21 cellular contexts compared by ENCODE assay signal in the genomic region with DNA sequence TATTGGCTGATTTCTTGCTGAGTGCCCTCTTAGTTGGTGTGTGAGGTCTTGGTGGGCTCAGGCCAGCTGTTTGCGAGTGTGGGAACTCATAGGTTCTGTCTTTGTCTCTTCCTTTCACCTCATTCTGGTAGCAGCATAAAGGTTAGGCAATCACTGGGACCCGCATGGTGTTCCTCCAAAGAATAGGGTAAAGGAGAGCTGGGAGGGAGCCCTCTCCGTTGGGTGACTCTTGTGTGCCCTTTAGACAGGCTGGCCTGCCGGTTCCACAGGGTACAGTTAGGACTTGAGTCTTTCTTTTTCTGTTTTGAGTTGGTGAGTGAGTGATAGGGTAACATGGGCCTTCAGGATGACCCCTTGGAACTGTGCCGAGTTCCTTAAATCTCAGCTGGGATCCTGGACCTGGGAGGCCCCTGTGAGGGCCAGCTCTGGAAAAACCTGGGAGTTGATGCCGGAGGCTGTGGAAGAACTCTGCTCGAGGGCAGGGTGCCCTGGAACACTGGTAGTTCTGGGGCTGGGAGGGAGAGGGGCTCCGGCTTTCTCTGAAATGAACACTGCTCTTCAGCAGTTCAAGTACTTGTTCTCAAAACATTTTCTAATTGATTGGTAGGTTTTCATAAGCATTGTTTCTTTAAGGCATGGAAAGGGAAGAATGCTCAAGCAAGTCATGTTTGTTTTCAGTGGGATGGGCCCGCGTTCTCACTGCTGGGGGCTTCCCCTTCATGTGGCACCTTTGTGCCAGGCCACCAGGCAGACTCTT. TPM values are rescaled to one million over a fixed set of nuclear protein-coding genes. Genes with fewer than 3 reads are reported as not detected.
DNase-seq lines count a peak whose midpoint lies in the region; ATAC-seq and TF ChIP-seq lines count a peak whose summit lies in the region.
"Had no signal": no experiment of that assay in that cellular context is flagged by ENCODE, and none has a peak within 500 bp of the region (broad histone marks: within the 10 kb centered on the region; RNA-seq: fewer than 3 reads in every experiment).

No MANE protein-coding gene starts in this region.

- no peak for ATAC-seq in foreskin keratinocyte
- ATAC-seq: pancreas; Right ventricle myocardium inferior; stimulated activated naive B cell treated with anti-CD40 and anti-IgM and Interleukin-4, amounts not matched to agents 10 μg/mL and 1 μg/mL and 100 μg/mL, for 72 hours had no signal

- POLR2A ChIA-PET in HEK293 (lab: Yijun Ruan, JAX): no interaction called here

- 44% methylated on average over 10 of the region's 10 CpGs for WGBS in mammary epithelial cell (ENCODE audit: low coverage, missing lambda C conversion rate)

- in situ Hi-C loops in mammary epithelial cell (cut with MboI; ENCODE audit: low sequenced_read_pairs in 2 of 2): no loop called here

- H3K36me3 Mint-ChIP-seq in nephron (ENCODE audit: low read depth) (peaks cover 55% of the 10 kb centered on the region), type B pancreatic cell (peaks cover 7% of the 10 kb centered on the region)

- dilution Hi-C loops in mammary epithelial cell (cut with HindIII; ENCODE audit: low sequenced_read_pairs): no loop called here

- no peak for TF ChIP-seq CTCF in HEK293 (tag by site-specific recombination; IDR thresholded peaks at IDR 0.05)
- TF ChIP-seq CTCF in mammary epithelial cell (conservative IDR thresholded peaks at IDR 0.05 in 1 of 2, IDR thresholded peaks at IDR 0.05 in 1 of 2; ENCODE audit: extremely low read depth in 1 of 2, insufficient read depth in 1 of 2, low read depth in 1 of 2, low read length in 2 of 2): no peak
- no peak for TF ChIP-seq CTCF in nephron (IDR thresholded peaks at IDR 0.05; ENCODE audit: unreplicated experiment in 3 of 3)
- no peak for TF ChIP-seq CTCF in type B pancreatic cell (conservative IDR thresholded peaks at IDR 0.05)
- no peak for TF ChIP-seq CTCF in foreskin keratinocyte (conservative IDR thresholded peaks at IDR 0.05)

- peak overlapping the region in 2 of 3 experiments; percentile 52 to 62 for H3K27ac Mint-ChIP-seq in nephron
- H3K27ac Mint-ChIP-seq in type B pancreatic cell: no peak overlapping the region
- H3K27ac Mint-ChIP-seq: activated CD4-positive, alpha-beta T cell treated with anti-CD3 and anti-CD28 coated beads, Interleukin-2, amount 10 ng/mL, durations not matched to agents 7 days and 5 days; stimulated activated naive B cell treated with anti-CD40 and anti-IgM and Interleukin-4, amounts not matched to agents 10 μg/mL and 1 μg/mL and 100 μg/mL, for 72 hours had no signal

- H3K27ac ChIP-seq in HEK293 (ENCODE audit: extremely low read depth, low read depth, low read length) (no peak overlapping the region), mammary epithelial cell (ENCODE audit: insufficient read depth, low read depth, low read length) (no peak overlapping the region), foreskin keratinocyte (no peak overlapping the region)
- H3K27ac ChIP-seq: pancreas, tibial nerve had no signal

- no peaks in the 10 kb centered on the region for H3K9me3 ChIP-seq in HEK293 (ENCODE audit: control insufficient read depth, insufficient read depth, low read depth, low read length)
- H3K9me3 ChIP-seq in mammary epithelial cell (replicated peaks; ENCODE audit: insufficient read depth, low read length): no peaks in the 10 kb centered on the region
- H3K9me3 ChIP-seq in MG63: no peaks in the 10 kb centered on the region
- H3K9me3 ChIP-seq: pancreas, tibial nerve had no signal

- DNase-seq in mammary epithelial cell (no peak), type B pancreatic cell (ENCODE audit: extremely low spot score, unreplicated experiment) (no peak), activated T-cell treated with anti-CD3 and anti-CD28 coated beads for 4 hours (no peak), foreskin keratinocyte (no peak), MG63 (no peak)
- DNase-seq: activated CD4-positive, alpha-beta T cell treated with anti-CD3 and anti-CD28 coated beads, Interleukin-2, amount 10 ng/mL, durations not matched to agents 7 days and 5 days; amniotic stem cell; Calu3; caudate nucleus; foreskin melanocyte; hippocampal formation; NCI-H1417 treated with DMSO at 0.1 percent for 48 hours; NCI-H526; pancreas; stimulated activated naive B cell treated with anti-CD40 and anti-IgM and Interleukin-4, amounts not matched to agents 10 μg/mL and 1 μg/mL and 100 μg/mL, for 72 hours; SW 1271 had no signal

- H3K4me1 Mint-ChIP-seq in nephron (peaks cover 21% of the 10 kb centered on the region), type B pancreatic cell (ENCODE audit: unreplicated experiment) (peaks cover under 1% of the 10 kb centered on the region)

- H3K36me3 ChIP-seq in HEK293 (ENCODE audit: control insufficient read depth in 2 of 2, insufficient read depth in 1 of 2, low read length in 2 of 2) (peaks cover 25 to 80% of the 10 kb centered on the region in 2 experiments; a peak in 2 of 3 replicates), mammary epithelial cell (ENCODE audit: insufficient read depth, low read length) (peaks cover 15% of the 10 kb centered on the region), MG63 (peaks cover 79% of the 10 kb centered on the region)

- BruUV-seq in mammary epithelial cell (replicated peaks; lab: Mats Ljungman, UMichigan): TSS peak; percentile 22

- H3K4me3 ChIP-seq in HEK293 (ENCODE audit: low read depth, low read length): no peak overlapping the region
- H3K4me3 ChIP-seq in mammary epithelial cell (replicated peaks in 1 of 3; ENCODE audit: insufficient read depth in 1 of 3, low read depth in 2 of 3, low read length in 3 of 3): no peak overlapping the region
- H3K4me3 ChIP-seq in MG63: no peak overlapping the region
- H3K4me3 ChIP-seq: lung, pancreas, tibial nerve had no signal

- intact Hi-C loops in mammary epithelial cell (cut with micrococcal nuclease): no loop called here

- H3K4me2 ChIP-seq in mammary epithelial cell (ENCODE audit: insufficient read depth, low read depth, low read length): no peak overlapping the region

- H3K9ac ChIP-seq in mammary epithelial cell (ENCODE audit: insufficient read depth, low read length): no peak overlapping the region

- H3K9me3 Mint-ChIP-seq in nephron (no peaks in the 10 kb centered on the region), type B pancreatic cell (no peaks in the 10 kb centered on the region)
- H3K9me3 Mint-ChIP-seq: activated CD4-positive, alpha-beta T cell treated with anti-CD3 and anti-CD28 coated beads, Interleukin-2, amount 10 ng/mL, durations not matched to agents 7 days and 5 days; stimulated activated naive B cell treated with anti-CD40 and anti-IgM and Interleukin-4, amounts not matched to agents 10 μg/mL and 1 μg/mL and 100 μg/mL, for 72 hours had no signal

- H3K79me2 ChIP-seq in mammary epithelial cell (ENCODE audit: insufficient read depth, low read length): peaks cover 70% of the 10 kb centered on the region

- H4K20me1 ChIP-seq in mammary epithelial cell (ENCODE audit: insufficient read depth, low read length): no peaks in the 10 kb centered on the region

- no peaks in the 10 kb centered on the region for H3K27me3 Mint-ChIP-seq in nephron (ENCODE audit: low read depth)
- H3K27me3 Mint-ChIP-seq in type B pancreatic cell: no peaks in the 10 kb centered on the region
- H3K27me3 Mint-ChIP-seq: activated CD4-positive, alpha-beta T cell treated with anti-CD3 and anti-CD28 coated beads, Interleukin-2, amount 10 ng/mL, durations not matched to agents 7 days and 5 days; stimulated activated naive B cell treated with anti-CD40 and anti-IgM and Interleukin-4, amounts not matched to agents 10 μg/mL and 1 μg/mL and 100 μg/mL, for 72 hours had no signal

- H2AFZ ChIP-seq in mammary epithelial cell (ENCODE audit: low read depth, low read length): no peak overlapping the region

- H3K4me1 ChIP-seq in HEK293 (ENCODE audit: control insufficient read depth, insufficient read depth, low read length): no peaks in the 10 kb centered on the region
- peaks cover 7% of the 10 kb centered on the region for H3K4me1 ChIP-seq in mammary epithelial cell (ENCODE audit: insufficient read depth, low read length)
- H3K4me1 ChIP-seq in foreskin keratinocyte: peaks cover 7% of the 10 kb centered on the region

- H3K27me3 ChIP-seq in mammary epithelial cell (ENCODE audit: insufficient read depth, low read length) (no peaks in the 10 kb centered on the region), foreskin keratinocyte (no peaks in the 10 kb centered on the region), MG63 (no peaks in the 10 kb centered on the region)
- H3K27me3 ChIP-seq: pancreas, tibial nerve had no signal

- CTCF ChIA-PET in HEK293 (lab: Yijun Ruan, JAX) (interaction anchor here (0.7 to 1.9 kb wide), 3 partner anchors 12 to 68 kb away, joined by 3 to 8 read pairs (median 6); a partner anchor contains a TSS), mammary epithelial cell (lab: Charles Lee; ENCODE audit: low non-redundant PET) (no interaction called here)

- H3K4me3 Mint-ChIP-seq in nephron (peak overlapping the region; percentile 40 to 63 (median 44)), type B pancreatic cell (peak overlapping the region; percentile 51)
- H3K4me3 Mint-ChIP-seq: activated CD4-positive, alpha-beta T cell treated with anti-CD3 and anti-CD28 coated beads, Interleukin-2, amount 10 ng/mL, durations not matched to agents 7 days and 5 days; stimulated activated naive B cell treated with anti-CD40 and anti-IgM and Interleukin-4, amounts not matched to agents 10 μg/mL and 1 μg/mL and 100 μg/mL, for 72 hours had no signal

RNA-seq across cellular contexts. Expression of a gene that starts 2.1 kb away (rescaled TPM):
- total RNA-seq in mammary epithelial cell: 10 to 100 TPM in 1 of 2 donors, 1 to 10 TPM in 1; 7.2 to 11.4 TPM
- polyA plus RNA-seq in mammary epithelial cell: 5.4 TPM
- polyA minus RNA-seq in mammary epithelial cell: not detected
- 18.4 and 21.6 TPM in 2 replicates for total RNA-seq in type B pancreatic cell (ENCODE audit: low replicate concordance)
- 15.3 and 15.4 TPM in 2 replicates for total RNA-seq in foreskin keratinocyte
- 16.8 and 18.6 TPM in 2 replicates for polyA plus RNA-seq in foreskin keratinocyte
- 26.6 and 29.0 TPM in 2 replicates for total RNA-seq in MG63 (2014; rRNA removed; shearing (Covaris generic); ENCODE audit: low replicate concordance)

RNA-seq across cellular contexts. Expression of a gene that starts 9.0 kb away (rescaled TPM):
- total RNA-seq in mammary epithelial cell: 10 to 100 TPM; 11.8 to 16.3 TPM
- 7.4 TPM for polyA plus RNA-seq in mammary epithelial cell
- 8.7 TPM for polyA minus RNA-seq in mammary epithelial cell
- 14.7 and 21.2 TPM in 2 replicates for total RNA-seq in type B pancreatic cell (ENCODE audit: low replicate concordance)
- 15.3 and 16.3 TPM in 2 replicates for total RNA-seq in foreskin keratinocyte
- polyA plus RNA-seq in foreskin keratinocyte: 8.2 and 9.9 TPM in 2 replicates
- total RNA-seq in MG63 (2014; rRNA removed; shearing (Covaris generic); ENCODE audit: low replicate concordance): 15.1 and 20.0 TPM in 2 replicates

RNA-seq across cellular contexts. Expression of a gene that starts 19.9 kb away (rescaled TPM):
- 100 to 1,000 TPM in 1 of 2 donors, 10 to 100 TPM in 1; 64.5 to 160 TPM for total RNA-seq in mammary epithelial cell
- 38.1 TPM for polyA plus RNA-seq in mammary epithelial cell
- 67.9 TPM for polyA minus RNA-seq in mammary epithelial cell
- 13.6 and 15.1 TPM in 2 replicates for total RNA-seq in type B pancreatic cell (ENCODE audit: low replicate concordance)
- 41.8 and 52.0 TPM in 2 replicates for total RNA-seq in foreskin keratinocyte
- 25.4 and 29.4 TPM in 2 replicates for polyA plus RNA-seq in foreskin keratinocyte
- 27.8 and 32.0 TPM in 2 replicates for total RNA-seq in MG63 (2014; rRNA removed; shearing (Covaris generic); ENCODE audit: low replicate concordance)

RNA-seq across cellular contexts. Expression of a gene that starts 42.8 kb away (rescaled TPM):
- total RNA-seq in mammary epithelial cell (10 to 100 TPM; 15.3 to 29.5 TPM), type B pancreatic cell (ENCODE audit: low replicate concordance) (30.7 and 44.2 TPM in 2 replicates), foreskin keratinocyte (14.6 and 15.3 TPM in 2 replicates)
- polyA plus RNA-seq in mammary epithelial cell (14.5 TPM), foreskin keratinocyte (13.4 and 14.7 TPM in 2 replicates)
- polyA minus RNA-seq in mammary epithelial cell: 0.47 TPM
- total RNA-seq in MG63 (2014; rRNA removed; shearing (Covaris generic); ENCODE audit: low replicate concordance): 20.6 and 32.5 TPM in 2 replicates
